2 cellular contexts compared by ENCODE assay signal in the genomic region with DNA sequence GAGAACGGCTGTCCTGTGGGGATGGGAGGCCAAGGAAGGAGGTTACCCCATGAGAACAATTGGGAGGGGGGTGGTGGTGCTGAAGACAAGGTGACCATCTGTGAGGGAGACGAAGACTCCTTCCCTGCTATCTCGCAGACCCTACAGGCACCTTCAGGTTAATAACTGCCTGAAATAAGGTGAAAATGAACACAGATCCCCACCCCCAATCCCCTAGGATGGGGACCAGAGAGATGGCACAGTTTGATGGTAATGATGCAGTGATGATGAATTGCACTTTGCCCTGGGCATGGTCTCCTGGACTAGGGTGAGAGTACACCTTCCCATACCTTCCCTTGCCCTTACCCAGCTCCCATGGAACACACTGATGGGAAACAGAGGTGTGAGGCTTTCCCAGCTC.
TF ChIP-seq lines count a peak whose summit lies in the region.

No MANE protein-coding gene starts in this region.

TF ChIP-seq in HEK293, 187 proteins besides CTCF, POLR2A, EP300 and RAD21:
- no peak for TF ChIP-seq MEIS1 (CRISPR knock-in tag; IDR thresholded peaks at IDR 0.05; ENCODE audit: borderline replicate concordance)
- TF ChIP-seq WT1 (tag by site-specific recombination; IDR thresholded peaks at IDR 0.05): no peak
- TF ChIP-seq ZNF623 (tag by site-specific recombination; IDR thresholded peaks at IDR 0.05): no peak
- TF ChIP-seq, protein P1, sequence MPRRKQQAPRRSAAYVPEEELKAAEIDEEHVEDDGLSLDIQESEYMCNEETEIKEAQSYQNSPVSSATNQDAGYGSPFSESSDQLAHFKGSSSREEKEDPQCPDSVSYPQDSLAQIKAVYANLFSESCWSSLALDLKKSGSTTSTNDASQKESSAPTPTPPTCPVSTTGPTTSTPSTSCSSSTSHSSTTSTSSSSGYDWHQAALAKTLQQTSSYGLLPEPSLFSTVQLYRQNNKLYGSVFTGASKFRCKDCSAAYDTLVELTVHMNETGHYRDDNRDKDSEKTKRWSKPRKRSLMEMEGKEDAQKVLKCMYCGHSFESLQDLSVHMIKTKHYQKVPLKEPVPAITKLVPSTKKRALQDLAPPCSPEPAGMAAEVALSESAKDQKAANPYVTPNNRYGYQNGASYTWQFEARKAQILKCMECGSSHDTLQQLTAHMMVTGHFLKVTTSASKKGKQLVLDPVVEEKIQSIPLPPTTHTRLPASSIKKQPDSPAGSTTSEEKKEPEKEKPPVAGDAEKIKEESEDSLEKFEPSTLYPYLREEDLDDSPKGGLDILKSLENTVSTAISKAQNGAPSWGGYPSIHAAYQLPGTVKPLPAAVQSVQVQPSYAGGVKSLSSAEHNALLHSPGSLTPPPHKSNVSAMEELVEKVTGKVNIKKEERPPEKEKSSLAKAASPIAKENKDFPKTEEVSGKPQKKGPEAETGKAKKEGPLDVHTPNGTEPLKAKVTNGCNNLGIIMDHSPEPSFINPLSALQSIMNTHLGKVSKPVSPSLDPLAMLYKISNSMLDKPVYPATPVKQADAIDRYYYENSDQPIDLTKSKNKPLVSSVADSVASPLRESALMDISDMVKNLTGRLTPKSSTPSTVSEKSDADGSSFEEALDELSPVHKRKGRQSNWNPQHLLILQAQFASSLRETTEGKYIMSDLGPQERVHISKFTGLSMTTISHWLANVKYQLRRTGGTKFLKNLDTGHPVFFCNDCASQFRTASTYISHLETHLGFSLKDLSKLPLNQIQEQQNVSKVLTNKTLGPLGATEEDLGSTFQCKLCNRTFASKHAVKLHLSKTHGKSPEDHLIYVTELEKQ (tag by site-specific recombination; IDR thresholded peaks at IDR 0.05; ENCODE audit: borderline replicate concordance): no peak
- peak; percentile 78 for TF ChIP-seq MZF1 (tag by site-specific recombination; IDR thresholded peaks at IDR 0.05; ENCODE audit: borderline replicate concordance)
- no peak for TF ChIP-seq ZNF211 (tag by site-specific recombination; IDR thresholded peaks at IDR 0.05; ENCODE audit: low read depth)

TF ChIP-seq in SK-N-SH, 30 proteins besides CTCF, POLR2A, EP300 and RAD21:
- TF ChIP-seq YY1 (IDR thresholded peaks at IDR 0.05; ENCODE audit: low read depth) (no peak), RCOR1 (IDR thresholded peaks at IDR 0.05; ENCODE audit: low read length) (no peak), SMC3 (IDR thresholded peaks at IDR 0.05; ENCODE audit: low read depth, low read length) (no peak), JUND (IDR thresholded peaks at IDR 0.05) (no peak), TCF12 (IDR thresholded peaks at IDR 0.05) (no peak), NRF1 (IDR thresholded peaks at IDR 0.05; ENCODE audit: low read depth, low read length) (no peak), TAF1 (IDR thresholded peaks at IDR 0.05; ENCODE audit: borderline replicate concordance, low read depth, low read length) (no peak), GABPA (IDR thresholded peaks at IDR 0.05; ENCODE audit: low read depth) (no peak), FOXM1 (IDR thresholded peaks at IDR 0.05; ENCODE audit: low read depth) (no peak)
- TF ChIP-seq, protein P2, sequence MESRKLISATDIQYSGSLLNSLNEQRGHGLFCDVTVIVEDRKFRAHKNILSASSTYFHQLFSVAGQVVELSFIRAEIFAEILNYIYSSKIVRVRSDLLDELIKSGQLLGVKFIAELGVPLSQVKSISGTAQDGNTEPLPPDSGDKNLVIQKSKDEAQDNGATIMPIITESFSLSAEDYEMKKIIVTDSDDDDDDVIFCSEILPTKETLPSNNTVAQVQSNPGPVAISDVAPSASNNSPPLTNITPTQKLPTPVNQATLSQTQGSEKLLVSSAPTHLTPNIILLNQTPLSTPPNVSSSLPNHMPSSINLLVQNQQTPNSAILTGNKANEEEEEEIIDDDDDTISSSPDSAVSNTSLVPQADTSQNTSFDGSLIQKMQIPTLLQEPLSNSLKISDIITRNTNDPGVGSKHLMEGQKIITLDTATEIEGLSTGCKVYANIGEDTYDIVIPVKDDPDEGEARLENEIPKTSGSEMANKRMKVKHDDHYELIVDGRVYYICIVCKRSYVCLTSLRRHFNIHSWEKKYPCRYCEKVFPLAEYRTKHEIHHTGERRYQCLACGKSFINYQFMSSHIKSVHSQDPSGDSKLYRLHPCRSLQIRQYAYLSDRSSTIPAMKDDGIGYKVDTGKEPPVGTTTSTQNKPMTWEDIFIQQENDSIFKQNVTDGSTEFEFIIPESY (IDR thresholded peaks at IDR 0.05; ENCODE audit: borderline replicate concordance, low read depth): no peak
- TF ChIP-seq, protein P3, sequence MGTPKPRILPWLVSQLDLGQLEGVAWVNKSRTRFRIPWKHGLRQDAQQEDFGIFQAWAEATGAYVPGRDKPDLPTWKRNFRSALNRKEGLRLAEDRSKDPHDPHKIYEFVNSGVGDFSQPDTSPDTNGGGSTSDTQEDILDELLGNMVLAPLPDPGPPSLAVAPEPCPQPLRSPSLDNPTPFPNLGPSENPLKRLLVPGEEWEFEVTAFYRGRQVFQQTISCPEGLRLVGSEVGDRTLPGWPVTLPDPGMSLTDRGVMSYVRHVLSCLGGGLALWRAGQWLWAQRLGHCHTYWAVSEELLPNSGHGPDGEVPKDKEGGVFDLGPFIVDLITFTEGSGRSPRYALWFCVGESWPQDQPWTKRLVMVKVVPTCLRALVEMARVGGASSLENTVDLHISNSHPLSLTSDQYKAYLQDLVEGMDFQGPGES (IDR thresholded peaks at IDR 0.05; ENCODE audit: low read depth, low read length): no peak
TF ChIP-seq in SK-N-SH: peak in this region for 0.
